In genomic region chr4:15507679-15508078, GRCh38 we compare ENCODE assay signal across 7 cellular contexts. TPM values are rescaled to one million over a fixed set of nuclear protein-coding genes. Genes with fewer than 3 reads are reported as not detected.
"Had no signal": no experiment of that assay in that cellular context is flagged by ENCODE, and none has a peak within 500 bp of the region (broad histone marks: within the 10 kb centered on the region; RNA-seq: fewer than 3 reads in every experiment).

No MANE protein-coding gene starts in this region.

- H2AFZ ChIP-seq: GM23338 had no signal

- H3K36me3 Mint-ChIP-seq: IgD-negative memory B cell had no signal

- H3K4me3 Mint-ChIP-seq: GM23338, H9, IgD-negative memory B cell had no signal

- H3K4me3 ChIP-seq: GM23338 had no signal

- DNase-seq: H9, HCEC 1CT had no signal

- H3K9me3 Mint-ChIP-seq: GM23338, H9, IgD-negative memory B cell had no signal

- FAIRE-seq: H1, H54, HTR-8/SVneo had no signal

- H3K27me3 Mint-ChIP-seq: IgD-negative memory B cell had no signal

- H3K4me2 ChIP-seq: GM23338 had no signal

- ATAC-seq: GM23338 had no signal

- H3K27ac Mint-ChIP-seq: GM23338, IgD-negative memory B cell had no signal

- H3K4me1 Mint-ChIP-seq: IgD-negative memory B cell had no signal

RNA-seq across cellular contexts. Expression of gene CC2D2A, which starts 38.0 kb away (rescaled TPM):
- polyA plus RNA-seq: IgD-negative memory B cell had no signal
